Comparison of ENCODE assay signal across 11 cellular contexts in genomic region chr9:135074354-135075233, GRCh38. TPM values are rescaled to one million over a fixed set of nuclear protein-coding genes. Genes with fewer than 3 reads are reported as not detected.
DNase-seq lines count a peak whose midpoint lies in the region; ATAC-seq and TF ChIP-seq lines count a peak whose summit lies in the region.
"Had no signal": no experiment of that assay in that cellular context is flagged by ENCODE, and none has a peak within 500 bp of the region (broad histone marks: within the 10 kb centered on the region; RNA-seq: fewer than 3 reads in every experiment).

No MANE protein-coding gene starts in this region.

- no peak overlapping the region for H3K18ac ChIP-seq in mesendoderm (ENCODE audit: low read length)

- no CpG with 5 or more reads among the region's 19 CpGs for WGBS in mesendoderm (ENCODE audit: extremely low coverage, insufficient coverage, low lambda C conversion rate)
- 66% methylated on average over 16 of the region's 19 CpGs for WGBS in smooth muscle cell (ENCODE audit: low lambda C conversion rate)

- DNase-seq in H7: peak; percentile 71
- peak; percentile 58 for DNase-seq in mesendoderm
- no peak for DNase-seq in smooth muscle cell (lab: John Stamatoyannopoulos, UW; ENCODE audit: unreplicated experiment)
- no peak for DNase-seq in G401 (ENCODE audit: low spot score)
- DNase-seq in omental fat pad (ENCODE audit: low spot score): no peak
- DNase-seq in DMS153 (lab: John Stamatoyannopoulos, UW): no peak
- DNase-seq in epidermal melanocyte (ENCODE audit: insufficient read length, low spot score): no peak
- DNase-seq: Karpas-422, SJCRH30 had no signal

- peaks cover 57% of the 10 kb centered on the region for H3K4me1 Mint-ChIP-seq in brain

- no peak overlapping the region for H2AFZ ChIP-seq in smooth muscle cell (ENCODE audit: low read depth)

- H3K4me3 ChIP-seq in H7 (ENCODE audit: insufficient read depth, low read depth, low read length) (peak overlapping the region; percentile 53; the same call in 1 of the 2 replicates), mesendoderm (ENCODE audit: low read length) (no peak overlapping the region), smooth muscle cell (peak overlapping the region; percentile 51)
- H3K4me3 ChIP-seq: SJCRH30 had no signal

- no peaks in the 10 kb centered on the region for H3F3A ChIP-seq in smooth muscle cell (ENCODE audit: low read depth)

- no peaks in the 10 kb centered on the region for H3K79me1 ChIP-seq in mesendoderm (ENCODE audit: low read length)

- no peaks in the 10 kb centered on the region for H4K20me1 ChIP-seq in smooth muscle cell (ENCODE audit: low read depth)

- no peaks in the 10 kb centered on the region for H3K4me1 ChIP-seq in mesendoderm (ENCODE audit: control insufficient read depth, low read depth, low read length)
- no peaks in the 10 kb centered on the region for H3K4me1 ChIP-seq in smooth muscle cell (ENCODE audit: low read depth)
- H3K4me1 ChIP-seq: SJCRH30 had no signal

- H2BK15ac ChIP-seq in mesendoderm (replicated peaks; ENCODE audit: low read depth): no peak overlapping the region

- H3K56ac ChIP-seq in mesendoderm (ENCODE audit: low read length): no peak overlapping the region

- no peaks in the 10 kb centered on the region for H3K9me3 ChIP-seq in smooth muscle cell (replicated peaks; ENCODE audit: low read depth)
- H3K9me3 ChIP-seq: SJCRH30 had no signal

- no peak overlapping the region for H4K8ac ChIP-seq in mesendoderm (ENCODE audit: low read depth, low read length)

- H3K9me3 Mint-ChIP-seq in brain: peaks cover 0 to 11% (median 0%) of the 10 kb centered on the region in 5 experiments

- peak overlapping the region in 3 of 5 experiments; percentile 10 to 73 (median 72) for H3K27ac Mint-ChIP-seq in brain

- H3K36me3 ChIP-seq in H7 (replicated peaks; ENCODE audit: control insufficient read depth, insufficient read depth, low read length): no peaks in the 10 kb centered on the region
- H3K36me3 ChIP-seq in mesendoderm (ENCODE audit: control insufficient read depth, insufficient read depth, low read length): no peaks in the 10 kb centered on the region
- H3K36me3 ChIP-seq in smooth muscle cell (ENCODE audit: low read depth): no peaks in the 10 kb centered on the region
- H3K36me3 ChIP-seq: SJCRH30 had no signal

- peak overlapping the region; percentile 73 to 85 (median 77) for H3K4me3 Mint-ChIP-seq in brain

- H3K27me3 ChIP-seq in H7 (ENCODE audit: control insufficient read depth, insufficient read depth, low read length) (peaks cover 19% of the 10 kb centered on the region), mesendoderm (ENCODE audit: insufficient read depth, low read length, poor library complexity) (no peaks in the 10 kb centered on the region), smooth muscle cell (ENCODE audit: low read depth) (peaks cover 32% of the 10 kb centered on the region)

- H3K79me2 ChIP-seq in mesendoderm (ENCODE audit: control insufficient read depth, insufficient read depth, low read length) (no peaks in the 10 kb centered on the region), smooth muscle cell (ENCODE audit: low read depth) (no peaks in the 10 kb centered on the region)

- no peak overlapping the region for H3K23ac ChIP-seq in mesendoderm (ENCODE audit: low read length)

- no peak overlapping the region for H2BK120ac ChIP-seq in mesendoderm (ENCODE audit: low read depth, low read length)

- H3K4ac ChIP-seq in mesendoderm (ENCODE audit: low read depth, low read length): no peak overlapping the region

- no peak overlapping the region for H4K5ac ChIP-seq in mesendoderm (ENCODE audit: low read length)

- no peak for ATAC-seq in omental fat pad (ENCODE audit: low FRiP score)

- no peak overlapping the region for H2AK5ac ChIP-seq in mesendoderm (ENCODE audit: low read length)

- no peak overlapping the region for H2BK5ac ChIP-seq in mesendoderm (ENCODE audit: low read length)

- TF ChIP-seq CTCF in brain (conservative IDR thresholded peaks at IDR 0.05) (no peak), smooth muscle cell (IDR thresholded peaks at IDR 0.05; ENCODE audit: borderline replicate concordance, insufficient read depth, poor library complexity, severe bottlenecking) (no peak), omental fat pad (IDR thresholded peaks at IDR 0.05) (no peak)

- peaks cover 9% of the 10 kb centered on the region for H3K27me3 Mint-ChIP-seq in brain

- H3K4me2 ChIP-seq in mesendoderm (ENCODE audit: low read length) (peak overlapping the region; percentile 4), smooth muscle cell (peak overlapping the region; percentile 87)

- in situ Hi-C loops in G401 (cut with HindIII; ENCODE audit: low sequenced_read_pairs): no loop called here

- H3K27ac ChIP-seq in mesendoderm (ENCODE audit: low read depth, low read length) (no peak overlapping the region), smooth muscle cell (ENCODE audit: low read depth) (no peak overlapping the region)
- H3K27ac ChIP-seq: SJCRH30 had no signal

- no peak overlapping the region for H3K9ac ChIP-seq in mesendoderm (ENCODE audit: low read length)
- H3K9ac ChIP-seq in smooth muscle cell (ENCODE audit: low read depth): no peak overlapping the region

- H3K36me3 Mint-ChIP-seq in brain: peaks cover 4% of the 10 kb centered on the region

RNA-seq across cellular contexts. Expression of gene OLFM1, which starts 12.9 kb away (rescaled TPM):
- total RNA-seq in H7 (2014; rRNA removed; shearing (Covaris generic)): 42.9 and 58.2 TPM in 2 replicates
- 202 TPM for polyA plus RNA-seq in brain (ENCODE audit: insufficient read depth, low read depth, low replicate concordance)
- 14.7 TPM for polyA plus RNA-seq in mesendoderm (2013, experiment 1 of 2)
- 15.0 TPM for polyA plus RNA-seq in mesendoderm (2013, experiment 2 of 2)
- total RNA-seq in smooth muscle cell: 1.2 and 11.0 TPM in 2 replicates
- polyA plus RNA-seq in smooth muscle cell: 3.7 and 4.5 TPM in 2 replicates
- total RNA-seq in G401 (2014; rRNA removed; shearing (Covaris generic)): 5.9 and 6.5 TPM in 2 replicates
- total RNA-seq in omental fat pad: 10 to 100 TPM; 12.1 to 31.4 (median 23.2) TPM
- total RNA-seq: activated CD8-positive, alpha-beta memory T cell treated with anti-CD3 and anti-CD28 coated beads for 36 hours; SJCRH30 had no signal

Comparison
In these comparisons a context has a peak if more than half of its experiments do, and no peak if none do; other contexts are left out.
1. DNase-seq: peak in H7 (single experiment) and mesendoderm (single experiment); none in smooth muscle cell (single experiment), G401 (single experiment), omental fat pad (single experiment), DMS153 (single experiment) and epidermal melanocyte (single experiment).